In genomic region chr1:163168053-163168452, GRCh38 we compare ENCODE assay signal across 10 cellular contexts. TPM values are rescaled to one million over a fixed set of nuclear protein-coding genes. Genes with fewer than 3 reads are reported as not detected.
DNase-seq lines count a peak whose midpoint lies in the region; ATAC-seq and TF ChIP-seq lines count a peak whose summit lies in the region.
"Had no signal": no experiment of that assay in that cellular context is flagged by ENCODE, and none has a peak within 500 bp of the region (broad histone marks: within the 10 kb centered on the region; RNA-seq: fewer than 3 reads in every experiment).

No MANE protein-coding gene starts in this region.

- ATAC-seq in PC-3 (peak; percentile 39), GM19351 (IDR thresholded peaks at IDR 0.05; ENCODE audit: unreplicated experiment) (no peak), HG03442 (IDR thresholded peaks at IDR 0.05; ENCODE audit: unreplicated experiment) (no peak)
- ATAC-seq: stimulated activated naive CD8-positive, alpha-beta T cell treated with anti-CD3 and anti-CD28 coated beads, Interleukin-15, amount 100 ng/mL, for 72 hours had no signal

- peak overlapping the region; percentile 21 for H3K4me2 ChIP-seq in PC-3 (ENCODE audit: low read length)
- peak overlapping the region; percentile 37 for H3K4me2 ChIP-seq in osteoblast (ENCODE audit: insufficient read depth, low read length)
- H3K4me2 ChIP-seq: neural progenitor cell had no signal

- DNase-seq in EH (ENCODE audit: low read depth) (peak; percentile 100), PC-3 (peak; percentile 97), fibroblast of peridontal ligament (ENCODE audit: extremely low read depth) (peak; percentile 94), osteoblast (ENCODE audit: insufficient read length, low spot score, missing footprints) (peak; percentile 79), glutamatergic neuron (no peak)
- DNase-seq in effector CD8-positive, alpha-beta T cell (lab: John Stamatoyannopoulos, UW) = no peak
- DNase-seq: stimulated activated naive CD8-positive, alpha-beta T cell treated with anti-CD3 and anti-CD28 coated beads, Interleukin-15, amount 100 ng/mL, for 72 hours had no signal

- BruUV-seq in PC-3 (replicated peaks; lab: Mats Ljungman, UMichigan) = no TSS peak

- intact Hi-C loops in PC-3 (cut with micrococcal nuclease) = loop anchor here (1.0 kb wide), 1 partner anchor 26 kb away; no protein-coding TSS in a partner anchor

- H3K27me3 Mint-ChIP-seq in glutamatergic neuron (ENCODE audit: unreplicated experiment) = peaks cover 2% of the 10 kb centered on the region

- POLR2A ChIA-PET in PC-3 (lab: Charles Lee; ENCODE audit: unreplicated experiment) = interaction anchor here (0.5 to 0.7 kb wide), 2 partner anchors 180 to 294 kb away, joined by 4 read pairs; no protein-coding TSS in a partner anchor

- TF ChIP-seq CTCF in PC-3 (conservative IDR thresholded peaks at IDR 0.05; ENCODE audit: low read depth, low read length) = no peak
- no peak for TF ChIP-seq CTCF in osteoblast (IDR thresholded peaks at IDR 0.05; ENCODE audit: extremely low read depth, low read depth, low read length)
- TF ChIP-seq CTCF in glutamatergic neuron (IDR thresholded peaks at IDR 0.05; ENCODE audit: partially characterized antibody, unreplicated experiment) = no peak

- H3K4me1 Mint-ChIP-seq in glutamatergic neuron (ENCODE audit: low read depth, unreplicated experiment) = peaks cover 3% of the 10 kb centered on the region
- H3K4me1 Mint-ChIP-seq: stimulated activated naive CD8-positive, alpha-beta T cell treated with anti-CD3 and anti-CD28 coated beads, Interleukin-15, amount 100 ng/mL, for 72 hours had no signal

- peak overlapping the region; percentile 67 for H3K27ac ChIP-seq in PC-3 (ENCODE audit: low read length)
- H3K27ac ChIP-seq in osteoblast (ENCODE audit: low read depth, low read length) = peak overlapping the region; percentile 72
- H3K27ac ChIP-seq: neural progenitor cell had no signal

- no peaks in the 10 kb centered on the region for H3K27me3 ChIP-seq in PC-3 (ENCODE audit: low read length)
- H3K27me3 ChIP-seq in osteoblast (ENCODE audit: insufficient read depth, low read length) = no peaks in the 10 kb centered on the region
- H3K27me3 ChIP-seq: neural progenitor cell had no signal

- no peaks in the 10 kb centered on the region for H3K36me3 Mint-ChIP-seq in glutamatergic neuron (ENCODE audit: unreplicated experiment)
- H3K36me3 Mint-ChIP-seq: neural progenitor cell had no signal

- H3K9ac ChIP-seq in PC-3 (ENCODE audit: low read length) = peak overlapping the region; percentile 20; the same call in 1 of the 2 replicates
- H3K9ac ChIP-seq: neural progenitor cell had no signal

- H3K4me3 ChIP-seq in PC-3 (ENCODE audit: low read length) (no peak overlapping the region), osteoblast (ENCODE audit: insufficient read depth, low read length) (no peak overlapping the region)
- H3K4me3 ChIP-seq: neural progenitor cell had no signal

- no peak overlapping the region for H3K27ac Mint-ChIP-seq in glutamatergic neuron (ENCODE audit: unreplicated experiment)
- H3K27ac Mint-ChIP-seq: neural progenitor cell; stimulated activated naive CD8-positive, alpha-beta T cell treated with anti-CD3 and anti-CD28 coated beads, Interleukin-15, amount 100 ng/mL, for 72 hours had no signal

- no peaks in the 10 kb centered on the region for H3K9me3 Mint-ChIP-seq in glutamatergic neuron (ENCODE audit: unreplicated experiment)
- H3K9me3 Mint-ChIP-seq: neural progenitor cell; stimulated activated naive CD8-positive, alpha-beta T cell treated with anti-CD3 and anti-CD28 coated beads, Interleukin-15, amount 100 ng/mL, for 72 hours had no signal

- H2AFZ ChIP-seq in PC-3 (ENCODE audit: low read length) (no peak overlapping the region), osteoblast (ENCODE audit: low read length) (no peak overlapping the region)
- H2AFZ ChIP-seq: neural progenitor cell had no signal

- no peaks in the 10 kb centered on the region for H3F3A ChIP-seq in PC-3 (ENCODE audit: low read length, unreplicated experiment)

- H3K4me1 ChIP-seq in PC-3 (ENCODE audit: insufficient read depth, low read length) = peaks cover 78% of the 10 kb centered on the region
- peaks cover 72% of the 10 kb centered on the region for H3K4me1 ChIP-seq in osteoblast (ENCODE audit: insufficient read depth, low read length)

- H3K79me2 ChIP-seq in PC-3 (ENCODE audit: low read length) (no peaks in the 10 kb centered on the region), osteoblast (ENCODE audit: insufficient read depth, low read length) (no peaks in the 10 kb centered on the region)

- no peaks in the 10 kb centered on the region for H3K9me3 ChIP-seq in PC-3 (ENCODE audit: low read length)
- no peaks in the 10 kb centered on the region for H3K9me3 ChIP-seq in osteoblast (ENCODE audit: low read depth, low read length)

- H4K20me1 ChIP-seq in PC-3 (ENCODE audit: low read length) (no peaks in the 10 kb centered on the region), osteoblast (ENCODE audit: insufficient read depth, low read length) (no peaks in the 10 kb centered on the region)

- CTCF ChIA-PET in PC-3 (lab: Charles Lee) = interaction anchor here (0.5 to 0.7 kb wide), 4 partner anchors 97 to 627 kb away, joined by 3 to 5 read pairs (median 3); no protein-coding TSS in a partner anchor

- H3K4me3 Mint-ChIP-seq in glutamatergic neuron (ENCODE audit: unreplicated experiment) = no peak overlapping the region
- H3K4me3 Mint-ChIP-seq: neural progenitor cell; stimulated activated naive CD8-positive, alpha-beta T cell treated with anti-CD3 and anti-CD28 coated beads, Interleukin-15, amount 100 ng/mL, for 72 hours had no signal

- no peaks in the 10 kb centered on the region for H3K9me2 ChIP-seq in PC-3 (replicated peaks; ENCODE audit: low read length)

- no peaks in the 10 kb centered on the region for H3K36me3 ChIP-seq in PC-3 (ENCODE audit: low read depth, low read length)
- H3K36me3 ChIP-seq in osteoblast (ENCODE audit: insufficient read depth, low read length) = no peaks in the 10 kb centered on the region
- H3K36me3 ChIP-seq: neural progenitor cell had no signal

RNA-seq across cellular contexts. Expression of gene RGS5, which starts 34.7 kb away (rescaled TPM):
- total RNA-seq in PC-3 (2014; rRNA removed) = 5.0 and 13.4 TPM in 2 replicates
- 1.8 and 2.1 TPM in 2 replicates for total RNA-seq in osteoblast
- total RNA-seq in glutamatergic neuron (ENCODE audit: unreplicated experiment) = 4.9 TPM

Comparison
In these comparisons a context has a peak if more than half of its experiments do, and no peak if none do; other contexts are left out.
1. DNase-seq: peak in EH (single experiment), PC-3 (single experiment), fibroblast of peridontal ligament (single experiment) and osteoblast (single experiment); none in glutamatergic neuron (single experiment) and effector CD8-positive, alpha-beta T cell (single experiment).